Comparison of ENCODE assay signal across 8 cellular contexts in genomic region chr17:2266045-2266864, GRCh38. TPM values are rescaled to one million over a fixed set of nuclear protein-coding genes. Genes with fewer than 3 reads are reported as not detected.
DNase-seq lines count a peak whose midpoint lies in the region; ATAC-seq and TF ChIP-seq lines count a peak whose summit lies in the region.

No MANE protein-coding gene starts in this region.

- no peaks in the 10 kb centered on the region for H3K27me3 Mint-ChIP-seq in stimulated activated naive CD8-positive, alpha-beta T cell treated with anti-CD3 and anti-CD28 coated beads, Interleukin-15, amount 100 ng/mL, for 72 hours

- H3K4me3 ChIP-seq in left lung, result no peak overlapping the region
- no peak overlapping the region for H3K4me3 ChIP-seq in psoas muscle
- no peak overlapping the region for H3K4me3 ChIP-seq in tibial nerve

- H3K4me3 Mint-ChIP-seq in stimulated activated naive CD8-positive, alpha-beta T cell treated with anti-CD3 and anti-CD28 coated beads, Interleukin-15, amount 100 ng/mL, for 72 hours, result peak overlapping the region; percentile 82 to 92

- H3K4me1 ChIP-seq in left lung (peaks cover 4 to 34% of the 10 kb centered on the region in 2 donors), psoas muscle (peaks cover 21% of the 10 kb centered on the region), tibial nerve (peaks cover 0 to 27% (median 6%) of the 10 kb centered on the region in 4 donors)

- H3K36me3 ChIP-seq in left lung (peaks cover 0 to 24% of the 10 kb centered on the region in 2 donors), psoas muscle (ENCODE audit: insufficient read depth in 1 of 2, low read depth in 1 of 2) (peaks cover 0 to 23% of the 10 kb centered on the region in 2 donors), tibial nerve (peaks cover 0 to 17% (median 0%) of the 10 kb centered on the region in 3 donors)

- 80 to 85% (median 81%) methylated on average over 13 of the region's 13 CpGs for WGBS in psoas muscle, 3 donors
- WGBS in tibial nerve, 2 donors, result 82 to 84% methylated on average over 13 of the region's 13 CpGs

- H3K27me3 ChIP-seq in left lung (no peaks in the 10 kb centered on the region), psoas muscle (ENCODE audit: insufficient read depth in 3 of 3, low read length in 2 of 3) (no peaks in the 10 kb centered on the region), tibial nerve (no peaks in the 10 kb centered on the region)

- no peak for TF ChIP-seq POLR2A in tibial nerve (IDR thresholded peaks at IDR 0.05)

- no peak for TF ChIP-seq EP300 in tibial nerve (IDR thresholded peaks at IDR 0.05)

- H3K27ac Mint-ChIP-seq in stimulated activated naive CD8-positive, alpha-beta T cell treated with anti-CD3 and anti-CD28 coated beads, Interleukin-15, amount 100 ng/mL, for 72 hours, result peak overlapping the region; percentile 97 to 100

- TF ChIP-seq CTCF in left lung (IDR thresholded peaks at IDR 0.05) (no peak), psoas muscle (IDR thresholded peaks at IDR 0.05) (no peak), tibial nerve (IDR thresholded peaks at IDR 0.05) (no peak)

- no peaks in the 10 kb centered on the region for H3K9me3 Mint-ChIP-seq in stimulated activated naive CD8-positive, alpha-beta T cell treated with anti-CD3 and anti-CD28 coated beads, Interleukin-15, amount 100 ng/mL, for 72 hours

- H3K9me3 ChIP-seq in left lung, result no peaks in the 10 kb centered on the region
- no peaks in the 10 kb centered on the region for H3K9me3 ChIP-seq in psoas muscle
- no peaks in the 10 kb centered on the region for H3K9me3 ChIP-seq in tibial nerve

- peak; percentile 66 for ATAC-seq in GM19023 (IDR thresholded peaks at IDR 0.05; ENCODE audit: unreplicated experiment)
- peak; percentile 54 for ATAC-seq in HG03139 (IDR thresholded peaks at IDR 0.05; ENCODE audit: unreplicated experiment)
- ATAC-seq in left lung, result peak; percentile 42
- ATAC-seq in stimulated activated naive CD8-positive, alpha-beta T cell treated with anti-CD3 and anti-CD28 coated beads, Interleukin-15, amount 100 ng/mL, for 72 hours, result peak; percentile 91
- ATAC-seq in psoas muscle, result no peak

- DNase-seq in activated CD4-positive, alpha-beta T cell treated with anti-CD3 and anti-CD28 coated beads, Interleukin-2, amount 50 U/mL, for 4 hours, result peak; percentile 76 to 82
- DNase-seq in left lung (peak in 1 of 2 donors; percentile 39), psoas muscle (no peak), tibial nerve (ENCODE audit: low spot score in 2 of 2) (no peak), hippocampal formation (lab: John Stamatoyannopoulos, UW) (no peak)
- DNase-seq in stimulated activated naive CD8-positive, alpha-beta T cell treated with anti-CD3 and anti-CD28 coated beads, Interleukin-15, amount 100 ng/mL, for 72 hours, result peak; percentile 83 to 92

- intact Hi-C loops in left lung (cut with DNase I), result no loop called here
- intact Hi-C loops in psoas muscle (cut with DNase I), result no loop called here

- peaks cover 96% of the 10 kb centered on the region for H3K4me1 Mint-ChIP-seq in stimulated activated naive CD8-positive, alpha-beta T cell treated with anti-CD3 and anti-CD28 coated beads, Interleukin-15, amount 100 ng/mL, for 72 hours

- peak overlapping the region in 1 of 2 donors; percentile 67 for H3K27ac ChIP-seq in left lung
- H3K27ac ChIP-seq in psoas muscle, result no peak overlapping the region
- peak overlapping the region in 1 of 4 donors; percentile 71 for H3K27ac ChIP-seq in tibial nerve

RNA-seq across cellular contexts. Expression of gene SMG6, which starts 37.3 kb away (rescaled TPM):
- total RNA-seq in left lung (10 to 100 TPM; 27.7 to 32.3 TPM), psoas muscle (10 to 100 TPM; 16.3 to 24.1 (median 19.7) TPM), tibial nerve (10 to 100 TPM; 29.5 to 86.5 (median 40.1) TPM)
- polyA plus RNA-seq in psoas muscle, result 10 to 100 TPM in 2 of 3 donors, 1 to 10 TPM in 1; 9.4 to 14.3 (median 11.6) TPM

RNA-seq across cellular contexts. Expression of gene SRR, which starts 37.5 kb away (rescaled TPM):
- total RNA-seq in left lung (10 to 100 TPM in 1 of 2 donors, 1 to 10 TPM in 1; 9.2 to 11.8 TPM), psoas muscle (1 to 10 TPM; 3.9 to 9.1 (median 5.4) TPM), tibial nerve (10 to 100 TPM in 1 of 4 donors, 1 to 10 TPM in 3; 6.3 to 13.8 (median 7.9) TPM)
- polyA plus RNA-seq in psoas muscle, result 1 to 10 TPM; 2.2 to 9.6 (median 3.0) TPM

Comparison
In these comparisons a context has a peak if more than half of its experiments do, and no peak if none do; other contexts are left out.
1. ATAC-seq: peak in GM19023 (single experiment), HG03139 (single experiment), left lung (single experiment) and stimulated activated naive CD8-positive, alpha-beta T cell treated with anti-CD3 and anti-CD28 coated beads, Interleukin-15, amount 100 ng/mL, for 72 hours (single experiment); none in psoas muscle (0 of 4).
2. DNase-seq: peak in activated CD4-positive, alpha-beta T cell treated with anti-CD3 and anti-CD28 coated beads, Interleukin-2, amount 50 U/mL, for 4 hours (2 of 2) and stimulated activated naive CD8-positive, alpha-beta T cell treated with anti-CD3 and anti-CD28 coated beads, Interleukin-15, amount 100 ng/mL, for 72 hours (2 of 2); none in psoas muscle (0 of 2), tibial nerve (0 of 2) and hippocampal formation (0 of 2).